10 cellular contexts compared by ENCODE assay signal in genomic region chr6:63066053-63066704, GRCh38.
A peak's percentile ranks its signal among the peaks of the same experiment; 100 is the strongest.
DNase-seq lines count a peak whose midpoint lies in the region; ATAC-seq and TF ChIP-seq lines count a peak whose summit lies in the region.
"Had no signal": no experiment of that assay in that cellular context is flagged by ENCODE, and none has a peak within 500 bp of the region (broad histone marks: within the 10 kb centered on the region; RNA-seq: fewer than 3 reads in every experiment).

No MANE protein-coding gene starts in this region.

- 54 to 58% (median 58%) methylated on average over 3 of the region's 3 CpGs for WGBS in adrenal gland, 4 donors
- 45 to 56% methylated on average over 3 of the region's 3 CpGs for WGBS in sigmoid colon, 2 donors

- no peaks in the 10 kb centered on the region for H3K27me3 Mint-ChIP-seq in HFFc6 (ENCODE audit: insufficient read depth)
- H3K27me3 Mint-ChIP-seq: activated naive CD8-positive, alpha-beta T cell had no signal

- no peak for TF ChIP-seq POLR2A in adrenal gland (IDR thresholded peaks at IDR 0.05)
- no peak for TF ChIP-seq POLR2A in sigmoid colon (IDR thresholded peaks at IDR 0.05)

- no peaks in the 10 kb centered on the region for H4K20me1 ChIP-seq in MM.1S (ENCODE audit: insufficient read depth, low read length)

- H3K4me1 ChIP-seq in MM.1S (ENCODE audit: low read length) = no peaks in the 10 kb centered on the region
- no peaks in the 10 kb centered on the region for H3K4me1 ChIP-seq in adrenal gland (replicated peaks in 1 of 2)
- no peaks in the 10 kb centered on the region for H3K4me1 ChIP-seq in sigmoid colon

- H3K9me2 ChIP-seq in MM.1S (replicated peaks; ENCODE audit: insufficient read depth, low read length) = no peaks in the 10 kb centered on the region

- H3K36me3 ChIP-seq in MM.1S (replicated peaks; ENCODE audit: insufficient read depth, low read length) = no peaks in the 10 kb centered on the region
- H3K36me3 ChIP-seq in adrenal gland (replicated peaks in 1 of 2) = no peaks in the 10 kb centered on the region
- no peaks in the 10 kb centered on the region for H3K36me3 ChIP-seq in sigmoid colon

- H3K27ac ChIP-seq in MM.1S (ENCODE audit: low read length) (no peak overlapping the region), adrenal gland (no peak overlapping the region), sigmoid colon (no peak overlapping the region)

- DNase-seq in HFFc6 (no peak), MM.1S (peak; percentile 51), kidney tubule cell (ENCODE audit: low spot score) (peak; percentile 13), adrenal gland (no peak), EL (no peak), sigmoid colon (no peak)
- DNase-seq: hypothalamus had no signal

- H3K36me3 Mint-ChIP-seq in HFFc6 (ENCODE audit: low read depth) = no peaks in the 10 kb centered on the region
- H3K36me3 Mint-ChIP-seq: activated naive CD8-positive, alpha-beta T cell had no signal

- H3K4me3 ChIP-seq in MM.1S (ENCODE audit: low read length) (no peak overlapping the region), adrenal gland (no peak overlapping the region), sigmoid colon (no peak overlapping the region)

- TF ChIP-seq CTCF in HFFc6 (IDR thresholded peaks at IDR 0.05) (peak; percentile 13; the same call in 1 of the 2 replicates), MM.1S (IDR thresholded peaks at IDR 0.05; ENCODE audit: low read length) (no peak), adrenal gland (IDR thresholded peaks at IDR 0.05) (no peak), sigmoid colon (IDR thresholded peaks at IDR 0.05) (no peak)

- H2AFZ ChIP-seq in MM.1S (ENCODE audit: low read length) = no peak overlapping the region

- H3K4me3 Mint-ChIP-seq in HFFc6 = no peak overlapping the region
- H3K4me3 Mint-ChIP-seq: activated naive CD8-positive, alpha-beta T cell had no signal

- H3K79me2 ChIP-seq in MM.1S (ENCODE audit: low read length) = no peaks in the 10 kb centered on the region

- H3K9ac ChIP-seq in MM.1S (ENCODE audit: low read length) = no peak overlapping the region

- H3K27me3 ChIP-seq in MM.1S (replicated peaks; ENCODE audit: insufficient read depth, low read length) = no peaks in the 10 kb centered on the region
- H3K27me3 ChIP-seq in adrenal gland = no peaks in the 10 kb centered on the region
- H3K27me3 ChIP-seq in sigmoid colon = no peaks in the 10 kb centered on the region

- no peaks in the 10 kb centered on the region for H3K4me1 Mint-ChIP-seq in HFFc6 (ENCODE audit: low read depth)

- no peak overlapping the region for H3K27ac Mint-ChIP-seq in HFFc6
- H3K27ac Mint-ChIP-seq: activated naive CD8-positive, alpha-beta T cell had no signal

- H3K9me3 ChIP-seq in MM.1S (replicated peaks; ENCODE audit: insufficient read depth, low read length) = no peaks in the 10 kb centered on the region
- no peaks in the 10 kb centered on the region for H3K9me3 ChIP-seq in adrenal gland (replicated peaks in 1 of 3)
- no peaks in the 10 kb centered on the region for H3K9me3 ChIP-seq in sigmoid colon

- H3F3A ChIP-seq in MM.1S (ENCODE audit: insufficient read depth, low read length) = no peaks in the 10 kb centered on the region

- intact Hi-C loops in adrenal gland (cut with DNase I) (no loop called here), sigmoid colon (cut with DNase I) (no loop called here)

- peaks cover 23% of the 10 kb centered on the region for H3K9me3 Mint-ChIP-seq in HFFc6

- H3K4me2 ChIP-seq in MM.1S (ENCODE audit: low read depth, low read length) = no peak overlapping the region

- ATAC-seq in GM18498 (IDR thresholded peaks at IDR 0.05; ENCODE audit: unreplicated experiment) = peak; percentile 92
- no peak for ATAC-seq in GM19455 (IDR thresholded peaks at IDR 0.05; ENCODE audit: unreplicated experiment)

- no peak for TF ChIP-seq EP300 in sigmoid colon (IDR thresholded peaks at IDR 0.05)

Comparison
In these comparisons a context has a peak if more than half of its experiments do, and no peak if none do; other contexts are left out.
1. DNase-seq: peak in MM.1S (single experiment) and kidney tubule cell (single experiment); none in HFFc6 (single experiment), adrenal gland (0 of 7), EL (single experiment) and sigmoid colon (single experiment).